ENCODE assay signal across 26 cellular contexts in genomic region chr11:77166021-77166420, GRCh38. TPM values are rescaled to one million over a fixed set of nuclear protein-coding genes. Genes with fewer than 3 reads are reported as not detected.
DNase-seq lines count a peak whose midpoint lies in the region; ATAC-seq, FAIRE-seq and TF ChIP-seq lines count a peak whose summit lies in the region.
"Had no signal": no experiment of that assay in that cellular context is flagged by ENCODE, and none has a peak within 500 bp of the region (broad histone marks: within the 10 kb centered on the region; RNA-seq: fewer than 3 reads in every experiment).

No MANE protein-coding gene starts in this region.

- H3K9me3 ChIP-seq in right atrium auricular region (no peaks in the 10 kb centered on the region), kidney (ENCODE audit: control insufficient read depth in 1 of 2, low read length in 2 of 2) (no peaks in the 10 kb centered on the region), trophoblast cell (ENCODE audit: insufficient read depth, low read depth, low read length) (no peaks in the 10 kb centered on the region)
- H3K9me3 ChIP-seq: A549; BE2C; BLaER1 treated with 17β-estradiol and CSF1 and Interleukin-3, amounts not matched to agents 10 nM and 100 nM; HAP-1 had no signal

- H3K18ac ChIP-seq in trophoblast cell (ENCODE audit: low read length) = no peak overlapping the region

- no peaks in the 10 kb centered on the region for H3K36me3 Mint-ChIP-seq in chondrocyte (ENCODE audit: low read depth)
- no peaks in the 10 kb centered on the region for H3K36me3 Mint-ChIP-seq in activated naive CD4-positive, alpha-beta T cell treated with anti-CD3 and anti-CD28 coated beads for 36 hours (ENCODE audit: low read depth)
- H3K36me3 Mint-ChIP-seq: CD14-positive monocyte; CD8-positive, alpha-beta memory T cell had no signal

- H3K4me3 ChIP-seq in right atrium auricular region (no peak overlapping the region), kidney (ENCODE audit: low read length in 2 of 2) (no peak overlapping the region), trophoblast cell (ENCODE audit: low read depth, low read length) (no peak overlapping the region)
- H3K4me3 ChIP-seq: A549; BLaER1 treated with 17β-estradiol and CSF1 and Interleukin-3, amounts not matched to agents 10 nM and 100 nM; GM12878; HAP-1 had no signal

- H3K9me3 Mint-ChIP-seq in chondrocyte (ENCODE audit: low read depth) = no peaks in the 10 kb centered on the region
- no peaks in the 10 kb centered on the region for H3K9me3 Mint-ChIP-seq in activated naive CD4-positive, alpha-beta T cell treated with anti-CD3 and anti-CD28 coated beads for 36 hours
- H3K9me3 Mint-ChIP-seq: CD14-positive monocyte; CD4-positive, alpha-beta T cell; CD8-positive, alpha-beta memory T cell; HFFc6 had no signal

- ATAC-seq in Right ventricle myocardium superior (ENCODE audit: poor library complexity) (no peak), GM18519 (IDR thresholded peaks at IDR 0.05; ENCODE audit: low FRiP score, unreplicated experiment) (no peak)
- ATAC-seq: A549, GM12878 had no signal

- H2BK120ac ChIP-seq in trophoblast cell (ENCODE audit: insufficient read depth, low read length, poor library complexity) = no peak overlapping the region

- no peak overlapping the region for H3K4me3 Mint-ChIP-seq in chondrocyte (ENCODE audit: unreplicated experiment)
- H3K4me3 Mint-ChIP-seq in activated naive CD4-positive, alpha-beta T cell treated with anti-CD3 and anti-CD28 coated beads for 36 hours = no peak overlapping the region
- H3K4me3 Mint-ChIP-seq: CD14-positive monocyte; CD4-positive, alpha-beta T cell; CD8-positive, alpha-beta memory T cell; HFFc6 had no signal

- peaks cover 11% of the 10 kb centered on the region for H3K27me3 Mint-ChIP-seq in chondrocyte (ENCODE audit: low read depth)
- H3K27me3 Mint-ChIP-seq in activated naive CD4-positive, alpha-beta T cell treated with anti-CD3 and anti-CD28 coated beads for 36 hours (ENCODE audit: low read depth) = no peaks in the 10 kb centered on the region
- H3K27me3 Mint-ChIP-seq: CD4-positive, alpha-beta T cell had no signal

- WGBS in trophoblast cell (ENCODE audit: extremely low coverage, insufficient coverage, insufficient read length) = no CpG with 5 or more reads among the region's 8 CpGs

- CTCF ChIA-PET in activated naive CD4-positive, alpha-beta T cell treated with anti-CD3 and anti-CD28 coated beads for 36 hours (lab: Charles Lee) = interaction anchor here (0.9 to 1.3 kb wide), 2 partner anchors 21 to 75 kb away, joined by 4 to 6 read pairs; no protein-coding TSS in a partner anchor

- DNase-seq in Right ventricle myocardium superior = peak; percentile 34
- no peak for DNase-seq in right atrium auricular region (ENCODE audit: low spot score)
- peak; percentile 62 for DNase-seq in chondrocyte (ENCODE audit: low spot score)
- DNase-seq in kidney = peak; percentile 45
- no peak for DNase-seq in trophoblast cell
- DNase-seq in activated naive CD4-positive, alpha-beta T cell treated with anti-CD3 and anti-CD28 coated beads for 36 hours = no peak
- DNase-seq: 8988T; ACHN; AML-193; BE2C; CD4-positive, alpha-beta T cell; CD8-positive, alpha-beta memory T cell; DMS 273 treated with DMSO at 0.1 percent for 48 hours; DMS79; EL; GDM1; GOT3; HFFc6 had no signal

- H3K4me1 Mint-ChIP-seq in chondrocyte (ENCODE audit: low read depth) = no peaks in the 10 kb centered on the region
- no peaks in the 10 kb centered on the region for H3K4me1 Mint-ChIP-seq in activated naive CD4-positive, alpha-beta T cell treated with anti-CD3 and anti-CD28 coated beads for 36 hours (ENCODE audit: low read depth)
- H3K4me1 Mint-ChIP-seq: CD14-positive monocyte; CD8-positive, alpha-beta memory T cell had no signal

- H3K79me2 ChIP-seq in trophoblast cell (ENCODE audit: control insufficient read depth, insufficient read depth, low read length, poor library complexity) = no peaks in the 10 kb centered on the region

- H4K91ac ChIP-seq in trophoblast cell (ENCODE audit: low read depth, low read length) = peak overlapping the region; percentile 42

- TF ChIP-seq CTCF in right atrium auricular region (IDR thresholded peaks at IDR 0.05) (no peak), chondrocyte (IDR thresholded peaks at IDR 0.05) (no peak), kidney (IDR thresholded peaks at IDR 0.05; ENCODE audit: borderline replicate concordance, extremely low read depth, insufficient read depth) (no peak)

- H2BK5ac ChIP-seq in trophoblast cell (ENCODE audit: low read depth, low read length, poor library complexity) = no peak overlapping the region

- no peak overlapping the region for H4K12ac ChIP-seq in trophoblast cell (ENCODE audit: low read depth, low read length)

- H3K27me3 ChIP-seq in right atrium auricular region = no peaks in the 10 kb centered on the region
- no peaks in the 10 kb centered on the region for H3K27me3 ChIP-seq in trophoblast cell (ENCODE audit: insufficient read depth, low read length)
- H3K27me3 ChIP-seq: BE2C; BLaER1 treated with 17β-estradiol and CSF1 and Interleukin-3, amounts not matched to agents 10 nM and 100 nM had no signal

- no peak overlapping the region for H3K14ac ChIP-seq in trophoblast cell (ENCODE audit: low read length)

- H3K27ac Mint-ChIP-seq in chondrocyte (ENCODE audit: unreplicated experiment) = no peak overlapping the region
- H3K27ac Mint-ChIP-seq in activated naive CD4-positive, alpha-beta T cell treated with anti-CD3 and anti-CD28 coated beads for 36 hours = no peak overlapping the region
- H3K27ac Mint-ChIP-seq: CD14-positive monocyte; CD4-positive, alpha-beta T cell; HFFc6 had no signal

- H3K23ac ChIP-seq in trophoblast cell (ENCODE audit: low read length) = no peak overlapping the region

- no peak overlapping the region for H3K4me2 ChIP-seq in trophoblast cell (ENCODE audit: low read length)
- H3K4me2 ChIP-seq: A549 had no signal

- H3K9ac ChIP-seq in kidney (ENCODE audit: low read length in 2 of 2) (no peak overlapping the region), trophoblast cell (ENCODE audit: low read length) (no peak overlapping the region)

- intact Hi-C loops in Right ventricle myocardium superior (cut with DNase I) = no loop called here
- intact Hi-C loops in kidney (cut with DNase I) = no loop called here
- intact Hi-C loops in activated naive CD4-positive, alpha-beta T cell treated with anti-CD3 and anti-CD28 coated beads for 36 hours (cut with micrococcal nuclease) = no loop called here

- FAIRE-seq in kidney (lab: Jason Lieb, UNC) = no peak
- FAIRE-seq: A549, D721Med, GM12878, H54 had no signal

- no peak overlapping the region for H2AFZ ChIP-seq in trophoblast cell (ENCODE audit: insufficient read depth, low read length, poor library complexity)

- no peaks in the 10 kb centered on the region for H3K4me1 ChIP-seq in right atrium auricular region
- H3K4me1 ChIP-seq in kidney (ENCODE audit: control insufficient read depth in 1 of 2, insufficient read depth in 1 of 2, low read depth in 1 of 2, low read length in 2 of 2) = no peaks in the 10 kb centered on the region
- peaks cover 22 to 23% of the 10 kb centered on the region in 2 experiments for H3K4me1 ChIP-seq in trophoblast cell (ENCODE audit: control insufficient read depth in 1 of 2, insufficient read depth in 2 of 2, low read length in 2 of 2)
- H3K4me1 ChIP-seq: A549, BE2C, HAP-1 had no signal

- no peak overlapping the region for H3K4ac ChIP-seq in trophoblast cell (ENCODE audit: low read depth, low read length)

- peaks cover 8% of the 10 kb centered on the region for H3K79me1 ChIP-seq in trophoblast cell (ENCODE audit: low read length)

- H3K36me3 ChIP-seq in right atrium auricular region = no peaks in the 10 kb centered on the region
- H3K36me3 ChIP-seq in kidney (ENCODE audit: control insufficient read depth in 1 of 2, insufficient read depth in 2 of 2, low read length in 2 of 2) = peaks cover 0 to 3% of the 10 kb centered on the region in 2 donors
- H3K36me3 ChIP-seq in trophoblast cell (ENCODE audit: control insufficient read depth in 1 of 2, insufficient read depth in 2 of 2, low read length in 2 of 2) = no peaks in the 10 kb centered on the region
- H3K36me3 ChIP-seq: BE2C; BLaER1 treated with 17β-estradiol and CSF1 and Interleukin-3, amounts not matched to agents 10 nM and 100 nM; HAP-1 had no signal

- H2AK5ac ChIP-seq in trophoblast cell (ENCODE audit: low read length) = no peak overlapping the region

- H3K27ac ChIP-seq in right atrium auricular region (no peak overlapping the region), kidney (ENCODE audit: low read depth in 2 of 2, low read length in 2 of 2) (no peak overlapping the region), trophoblast cell (ENCODE audit: low read depth, low read length) (no peak overlapping the region)
- H3K27ac ChIP-seq: A549 had no signal

- H4K8ac ChIP-seq in trophoblast cell (ENCODE audit: low read depth, low read length) = no peak overlapping the region

- peak overlapping the region; percentile 23 for H2BK12ac ChIP-seq in trophoblast cell (ENCODE audit: low read length)

RNA-seq across cellular contexts. Expression of gene MYO7A, which starts 38.0 kb away (rescaled TPM):
- total RNA-seq in Right ventricle myocardium superior (4.4 TPM), right atrium auricular region (1 to 10 TPM; 1.4 to 5.0 TPM), chondrocyte (not detected in 3 replicates), kidney (10.7 TPM)
- polyA plus RNA-seq in kidney (ENCODE audit: insufficient read depth, low read depth, low replicate concordance) = 6.1 TPM
- polyA plus RNA-seq in trophoblast cell (2013) = 1.7 TPM in 2 replicates
- total RNA-seq in activated naive CD4-positive, alpha-beta T cell treated with anti-CD3 and anti-CD28 coated beads for 36 hours = not detected

Comparison
In these comparisons a context has a peak if more than half of its experiments do, and no peak if none do; other contexts are left out.
1. DNase-seq: peak in Right ventricle myocardium superior (single experiment), chondrocyte (single experiment) and kidney (single experiment); none in right atrium auricular region (single experiment), trophoblast cell (0 of 2) and activated naive CD4-positive, alpha-beta T cell treated with anti-CD3 and anti-CD28 coated beads for 36 hours (single experiment).